In genomic region chr12:1797011-1797901, GRCh38 we compare ENCODE assay signal across 8 cellular contexts. TPM values are rescaled to one million over a fixed set of nuclear protein-coding genes. Genes with fewer than 3 reads are reported as not detected.
DNase-seq lines count a peak whose midpoint lies in the region; TF ChIP-seq lines count a peak whose summit lies in the region.

No MANE protein-coding gene starts in this region.

- H3K27me3 ChIP-seq in mucosa of rectum (ENCODE audit: control insufficient read depth in 2 of 2, insufficient read depth in 2 of 2, low read length in 2 of 2) (no peaks in the 10 kb centered on the region), stomach (no peaks in the 10 kb centered on the region)

- H3K9me3 ChIP-seq in mucosa of rectum (ENCODE audit: control insufficient read depth in 2 of 2, low read length in 2 of 2) (no peaks in the 10 kb centered on the region), stomach (no peaks in the 10 kb centered on the region)

- peaks cover 16% of the 10 kb centered on the region for H3K4me1 Mint-ChIP-seq in endothelial cell (ENCODE audit: unreplicated experiment)

- peaks cover 9% of the 10 kb centered on the region for H3K36me3 Mint-ChIP-seq in endothelial cell (ENCODE audit: low read depth, unreplicated experiment)

- H3K9me3 Mint-ChIP-seq in endothelial cell (ENCODE audit: unreplicated experiment), result no peaks in the 10 kb centered on the region

- TF ChIP-seq POLR2A in stomach (IDR thresholded peaks at IDR 0.05), result no peak

- peak overlapping the region; percentile 91 to 97 for H3K9ac ChIP-seq in mucosa of rectum (ENCODE audit: low read depth in 1 of 2, low read length in 2 of 2)

- no peaks in the 10 kb centered on the region for H3K36me3 ChIP-seq in mucosa of rectum (ENCODE audit: control insufficient read depth in 2 of 2, insufficient read depth in 2 of 2, low read length in 2 of 2)
- H3K36me3 ChIP-seq in stomach, result peaks cover 0 to 3% (median 0%) of the 10 kb centered on the region in 4 donors

- peak overlapping the region; percentile 65 for H3K27ac ChIP-seq in cingulate gyrus (ENCODE audit: low read depth, low read length)
- H3K27ac ChIP-seq in mucosa of rectum (ENCODE audit: low read depth in 2 of 2, low read length in 2 of 2), result peak overlapping the region; percentile 86 to 95
- peak overlapping the region; percentile 81 to 92 (median 90) for H3K27ac ChIP-seq in stomach

- H3K4me1 ChIP-seq in mucosa of rectum (ENCODE audit: control insufficient read depth in 2 of 2, insufficient read depth in 2 of 2, low read length in 2 of 2) (peaks cover 8 to 15% of the 10 kb centered on the region in 2 donors), stomach (peaks cover 16 to 31% (median 28%) of the 10 kb centered on the region in 4 donors)

- peak overlapping the region; percentile 50 for H3K4me3 ChIP-seq in HFF-Myc (replicated peaks; ENCODE audit: low read depth, low read length)
- peak overlapping the region; percentile 88 to 90 for H3K4me3 ChIP-seq in mucosa of rectum (ENCODE audit: low read length in 2 of 2)
- peak overlapping the region; percentile 58 to 74 (median 66) for H3K4me3 ChIP-seq in stomach

- H3K27me3 Mint-ChIP-seq in endothelial cell (ENCODE audit: unreplicated experiment), result peaks cover 8% of the 10 kb centered on the region

- H3K4me3 Mint-ChIP-seq in endothelial cell (ENCODE audit: unreplicated experiment), result no peak overlapping the region

- DNase-seq in CD1c-positive myeloid dendritic cell (ENCODE audit: extremely low spot score), result peak; percentile 66
- DNase-seq in HFF-Myc (ENCODE audit: extremely low read depth, low read depth), result no peak
- peak; percentile 73 for DNase-seq in UCSD-AML1 (lab: John Stamatoyannopoulos, UW; ENCODE audit: unreplicated experiment)
- peak; percentile 63 for DNase-seq in stomach
- no peak for DNase-seq in endothelial cell (ENCODE audit: low spot score)
- DNase-seq in medulla oblongata (ENCODE audit: extremely low spot score), result no peak

- intact Hi-C loops in stomach (cut with DNase I; ENCODE audit: low total_unique reads), result loop anchor here (5.0 to 10.0 kb wide), 2 partner anchors 140 to 238 kb away; no protein-coding TSS in a partner anchor

- no peak for TF ChIP-seq EP300 in stomach (IDR thresholded peaks at IDR 0.05)

- 15 to 27% (median 16%) methylated on average over 38 to 71 of the region's 71 CpGs for WGBS in stomach, 5 donors

- no peak for TF ChIP-seq CTCF in HFF-Myc (IDR thresholded peaks at IDR 0.05; ENCODE audit: low read depth, low read length, missing control alignments)
- no peak for TF ChIP-seq CTCF in stomach (IDR thresholded peaks at IDR 0.05)
- TF ChIP-seq CTCF in endothelial cell (IDR thresholded peaks at IDR 0.05; ENCODE audit: unreplicated experiment), result no peak

- H3K27ac Mint-ChIP-seq in endothelial cell (ENCODE audit: unreplicated experiment), result no peak overlapping the region

RNA-seq across cellular contexts. Expression of gene LRTM2, which starts 23.1 kb away (rescaled TPM):
- total RNA-seq in stomach (not detected), endothelial cell (ENCODE audit: unreplicated experiment) (not detected)
- polyA plus RNA-seq in stomach, result under 1 TPM in 1 of 3 donors, not detected in 2; 0.03 TPM

Comparison
In these comparisons a context has a peak if more than half of its experiments do, and no peak if none do; other contexts are left out.
1. DNase-seq: peak in CD1c-positive myeloid dendritic cell (single experiment), UCSD-AML1 (single experiment) and stomach (single experiment); none in HFF-Myc (single experiment), endothelial cell (single experiment) and medulla oblongata (single experiment).
2. Peak in every context shown above with its lines, with median percentiles within 50 percentile points of each other: H3K4me3 ChIP-seq and H3K27ac ChIP-seq.